ENCODE assay signal across 19 cellular contexts in the genomic region with DNA sequence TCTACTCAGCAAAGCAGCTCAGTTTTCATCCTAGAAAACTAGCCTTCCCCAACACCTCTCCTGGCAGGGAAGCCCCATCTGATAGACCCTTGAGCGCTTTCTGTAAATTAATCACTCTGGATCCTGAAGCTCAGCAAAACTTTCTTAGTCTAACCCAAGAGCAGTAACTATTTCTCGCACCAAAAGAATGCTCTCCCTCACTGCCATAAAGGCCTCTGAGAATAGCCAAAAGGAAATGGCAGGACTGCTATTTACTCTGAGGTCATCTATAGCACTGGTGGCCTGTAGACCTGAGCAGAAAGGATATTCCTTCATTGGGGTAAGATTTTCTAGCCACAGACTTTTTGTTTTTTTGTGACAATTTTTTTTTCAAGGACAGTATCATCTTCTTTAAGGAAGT.
"Had no signal": no experiment of that assay in that cellular context is flagged by ENCODE, and none has a peak within 500 bp of the region (broad histone marks: within the 10 kb centered on the region; RNA-seq: fewer than 3 reads in every experiment).

No MANE protein-coding gene starts in this region.

- H3K4me1 ChIP-seq: esophagus squamous epithelium, psoas muscle, right lobe of liver, stomach had no signal

- H3K9me3 ChIP-seq: esophagus squamous epithelium, psoas muscle, right lobe of liver, stomach, thoracic aorta had no signal

- H3K4me3 ChIP-seq: esophagus squamous epithelium, psoas muscle, right lobe of liver, stomach, thoracic aorta had no signal

- H3K36me3 ChIP-seq: brain microvascular endothelial cell, esophagus squamous epithelium, right lobe of liver, stomach, thoracic aorta had no signal

- DNase-seq: activated B cell treated with CpG ODN at 0.5 μM for 24 hours; activated CD4-positive, alpha-beta T cell treated with anti-CD3 and anti-CD28 coated beads, Interleukin-2, amount 10 ng/mL, durations not matched to agents 24 days and 14 days; activated CD8-positive, alpha-beta memory T cell treated with anti-CD3 and anti-CD28 coated beads for 24 hours; activated gamma-delta T cell treated with Interleukin-2 at 50 U/mL for 16 hours; brain microvascular endothelial cell; cortex of kidney; effector CD8-positive, alpha-beta T cell; esophagus squamous epithelium; hippocampal formation; kidney; left ventricle myocardium superior; occipital lobe; psoas muscle; right lobe of liver; stomach; T-helper 17 cell had no signal

- ATAC-seq: left ventricle myocardium superior, psoas muscle, right lobe of liver, T-helper 17 cell had no signal

- H3K27me3 ChIP-seq: brain microvascular endothelial cell, esophagus squamous epithelium, right lobe of liver, stomach had no signal

- FAIRE-seq: endothelial cell of umbilical vein, kidney, TTC549 had no signal

- H3K27ac ChIP-seq: brain microvascular endothelial cell, esophagus squamous epithelium, psoas muscle, right lobe of liver, stomach, thoracic aorta had no signal
